Comparison of ENCODE assay signal across 24 cellular contexts in the genomic region with DNA sequence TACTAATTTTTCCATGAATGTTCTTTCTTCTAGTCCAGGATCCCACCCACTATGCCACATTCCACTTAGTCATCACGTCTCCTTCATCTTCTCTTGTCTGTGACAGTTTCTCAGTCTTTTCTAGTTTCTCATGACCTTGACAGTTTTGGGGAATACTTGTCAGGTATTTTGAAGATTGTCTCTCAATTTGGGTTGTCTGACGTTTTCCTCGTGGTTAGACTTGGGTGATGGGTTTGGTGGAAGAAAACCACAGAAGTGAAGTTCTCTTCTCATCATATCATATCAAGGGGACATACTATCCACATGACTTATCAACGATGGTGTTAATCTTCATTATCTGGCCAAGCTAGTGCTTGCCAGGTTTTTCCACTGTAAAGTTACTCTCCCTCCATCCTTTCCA.
DNase-seq lines count a peak whose midpoint lies in the region; ATAC-seq, FAIRE-seq and TF ChIP-seq lines count a peak whose summit lies in the region.
"Had no signal": no experiment of that assay in that cellular context is flagged by ENCODE, and none has a peak within 500 bp of the region (broad histone marks: within the 10 kb centered on the region; RNA-seq: fewer than 3 reads in every experiment).

No MANE protein-coding gene starts in this region.

- no peak overlapping the region for H3K4me3 Mint-ChIP-seq in activated CD4-positive, alpha-beta memory T cell treated with anti-CD3 and anti-CD28 coated beads, Interleukin-2, amount 10 ng/mL, durations not matched to agents 7 days and 5 days
- H3K4me3 Mint-ChIP-seq in osteocyte (ENCODE audit: unreplicated experiment): no peak overlapping the region

- H3K9me3 Mint-ChIP-seq in activated CD4-positive, alpha-beta memory T cell treated with anti-CD3 and anti-CD28 coated beads, Interleukin-2, amount 10 ng/mL, durations not matched to agents 7 days and 5 days: no peaks in the 10 kb centered on the region
- peaks cover 19% of the 10 kb centered on the region for H3K9me3 Mint-ChIP-seq in osteocyte (ENCODE audit: unreplicated experiment)

- peaks cover 9% of the 10 kb centered on the region for H3K36me3 Mint-ChIP-seq in activated CD4-positive, alpha-beta memory T cell treated with anti-CD3 and anti-CD28 coated beads, Interleukin-2, amount 10 ng/mL, durations not matched to agents 7 days and 5 days (ENCODE audit: low read depth)
- no peaks in the 10 kb centered on the region for H3K36me3 Mint-ChIP-seq in osteocyte (ENCODE audit: unreplicated experiment)
- H3K36me3 Mint-ChIP-seq: CD4-positive, CD25-positive, alpha-beta regulatory T cell had no signal

- ATAC-seq in activated CD4-positive, CD25-positive, alpha-beta regulatory T cell treated with anti-CD3 and anti-CD28 coated beads, Interleukin-2, amount 50 U/mL, for 24 hours: peak; percentile 53 to 69
- no peak for ATAC-seq in GM21576 (IDR thresholded peaks at IDR 0.05; ENCODE audit: unreplicated experiment)
- ATAC-seq: Right ventricle myocardium inferior had no signal

- FAIRE-seq in GM12892 (lab: Jason Lieb, UNC): peak; percentile 61
- FAIRE-seq: H1 had no signal

- H3K4me1 Mint-ChIP-seq in activated CD4-positive, alpha-beta memory T cell treated with anti-CD3 and anti-CD28 coated beads, Interleukin-2, amount 10 ng/mL, durations not matched to agents 7 days and 5 days: peaks cover 38% of the 10 kb centered on the region
- peaks cover 9% of the 10 kb centered on the region for H3K4me1 Mint-ChIP-seq in osteocyte (ENCODE audit: unreplicated experiment)

- POLR2A ChIA-PET in activated CD4-positive, alpha-beta memory T cell treated with anti-CD3 and anti-CD28 coated beads, Interleukin-2, amount 10 ng/mL, durations not matched to agents 7 days and 5 days (lab: Charles Lee): interaction anchor here (1.5 kb wide), 2 partner anchors 20 to 23 kb away, joined by 3 to 5 read pairs; no protein-coding TSS in a partner anchor

- no peak for TF ChIP-seq POLR2A in GM12892 (IDR thresholded peaks at IDR 0.05; ENCODE audit: low read depth, low read length)

- DNase-seq in activated CD4-positive, CD25-positive, alpha-beta regulatory T cell (lab: John Stamatoyannopoulos, UW): no peak
- no peak for DNase-seq in GM12892 (ENCODE audit: insufficient read length)
- DNase-seq in activated CD4-positive, alpha-beta memory T cell treated with anti-CD3 and anti-CD28 coated beads, Interleukin-2, amount 10 ng/mL, durations not matched to agents 7 days and 5 days: no peak
- DNase-seq in osteocyte (ENCODE audit: extremely low spot score, unreplicated experiment): no peak
- no peak for DNase-seq in effector CD4-positive, alpha-beta T cell
- no peak for DNase-seq in NCI-H146 (lab: John Stamatoyannopoulos, UW)
- DNase-seq: CD4-positive, CD25-positive, alpha-beta regulatory T cell; DMS153; DND-41; HCEC 1CT; IMR-90; KG1; MG63; NCI-H1105 treated with DMSO at 0.1 percent for 48 hours; NCI-H2029; NCI-H446 treated with DMSO at 0.1 percent for 48 hours; NCI-H526; NCI-H82; PC-9; SJCRH30 had no signal

- H3K27ac Mint-ChIP-seq in activated CD4-positive, alpha-beta memory T cell treated with anti-CD3 and anti-CD28 coated beads, Interleukin-2, amount 10 ng/mL, durations not matched to agents 7 days and 5 days: peak overlapping the region; percentile 48
- H3K27ac Mint-ChIP-seq in osteocyte (ENCODE audit: unreplicated experiment): peak overlapping the region; percentile 62

- TF ChIP-seq CTCF in osteocyte (IDR thresholded peaks at IDR 0.05): no peak

- peaks cover 6% of the 10 kb centered on the region for H3K27me3 Mint-ChIP-seq in activated CD4-positive, alpha-beta memory T cell treated with anti-CD3 and anti-CD28 coated beads, Interleukin-2, amount 10 ng/mL, durations not matched to agents 7 days and 5 days
- no peaks in the 10 kb centered on the region for H3K27me3 Mint-ChIP-seq in osteocyte (ENCODE audit: unreplicated experiment)

- CTCF ChIA-PET in activated CD4-positive, alpha-beta memory T cell treated with anti-CD3 and anti-CD28 coated beads, Interleukin-2, amount 10 ng/mL, durations not matched to agents 7 days and 5 days (lab: Charles Lee): no interaction called here
